In the genomic region with DNA sequence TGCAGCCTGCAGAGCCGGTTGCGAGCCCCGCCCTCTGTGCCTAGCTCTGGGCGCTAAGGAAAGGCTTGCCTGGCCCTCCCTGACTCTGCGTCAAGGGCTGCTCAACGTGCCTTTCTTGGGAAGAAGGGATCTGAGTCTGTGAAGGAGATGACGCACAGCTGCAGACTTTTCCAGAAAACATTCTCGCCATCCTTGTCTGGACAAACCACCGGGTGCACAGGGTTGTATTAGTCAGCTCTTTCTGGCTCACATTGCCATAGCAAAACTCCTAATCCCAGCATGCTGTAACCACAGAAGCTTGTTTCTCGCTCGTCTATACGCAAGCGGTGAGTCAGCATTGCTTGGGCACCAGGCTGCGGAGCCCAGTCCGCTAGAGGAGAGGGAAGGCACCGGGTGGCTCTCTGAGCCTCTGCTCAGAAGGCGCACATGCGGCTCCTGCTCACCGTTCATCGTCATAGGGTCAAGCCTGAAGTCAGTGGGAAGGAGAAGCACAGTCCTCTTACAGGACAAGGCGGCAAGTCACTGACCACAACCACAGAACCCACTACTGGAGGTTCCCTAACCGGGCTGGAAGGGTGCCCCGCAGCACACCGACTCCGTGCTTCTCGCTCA, we compare ENCODE assay signal across 8 cellular contexts. TPM values are rescaled to one million over a fixed set of nuclear protein-coding genes. Genes with fewer than 3 reads are reported as not detected.
DNase-seq lines count a peak whose midpoint lies in the region; ATAC-seq and TF ChIP-seq lines count a peak whose summit lies in the region.

No MANE protein-coding gene starts in this region.

- no peak for ATAC-seq in HG03521 (IDR thresholded peaks at IDR 0.05; ENCODE audit: unreplicated experiment)

- DNase-seq in BJ (ENCODE audit: low read depth) (peak; percentile 35), HT-29 (ENCODE audit: low spot score) (peak; percentile 12), islet precursor cell (peak; percentile 95), ureter (ENCODE audit: low spot score) (peak; percentile 53), GM10248 (ENCODE audit: extremely low spot score) (no peak), DMS79 (lab: John Stamatoyannopoulos, UW) (no peak)
- DNase-seq in activated T-cell treated with anti-CD3 and anti-CD28 coated beads, Interleukin-2, amount 50 U/mL, for 48 hours, result peak; percentile 54

- no peaks in the 10 kb centered on the region for H3K36me3 ChIP-seq in BJ (ENCODE audit: control insufficient read depth, insufficient read depth, low read length)

- no peaks in the 10 kb centered on the region for H3K27me3 ChIP-seq in BJ (ENCODE audit: control insufficient read depth, insufficient read depth, low read length)

- CTCF ChIA-PET in BJ (lab: Yijun Ruan, JAX) (no interaction called here), GM10248 (lab: Yijun Ruan, JAX) (interaction anchor here (1.6 kb wide), 1 partner anchor 201 kb away, joined by 4 read pairs; no protein-coding TSS in a partner anchor)

- TF ChIP-seq CTCF in BJ (IDR thresholded peaks at IDR 0.05; ENCODE audit: insufficient read depth, low read depth, low read length) (no peak), GM10248 (IDR thresholded peaks at IDR 0.05; ENCODE audit: control extremely low read depth, extremely low read depth, low read depth, missing control alignments) (no peak)

- no peak overlapping the region for H3K4me3 ChIP-seq in BJ (ENCODE audit: low read depth, low read length)

- POLR2A ChIA-PET in BJ (lab: Charles Lee) (no interaction called here), GM10248 (lab: Yijun Ruan, JAX) (no interaction called here)

RNA-seq across cellular contexts. Expression of a gene that starts 2.2 kb away (rescaled TPM):
- not detected in 2 replicates for polyA plus RNA-seq in BJ (2011; rRNA removed)
- not detected in 2 replicates for polyA minus RNA-seq in BJ (2011; rRNA and poly(A)+ RNA removed)
- not detected in 2 replicates for total RNA-seq in HT-29 (2014; rRNA removed; shearing (Covaris generic))
- total RNA-seq in ureter, result not detected

RNA-seq across cellular contexts. Expression of a gene that starts 22.6 kb away (rescaled TPM):
- polyA plus RNA-seq in BJ (2011; rRNA removed), result not detected in 2 replicates
- not detected in 2 replicates for polyA minus RNA-seq in BJ (2011; rRNA and poly(A)+ RNA removed)
- total RNA-seq in HT-29 (2014; rRNA removed; shearing (Covaris generic)), result not detected in 2 replicates
- total RNA-seq in ureter, result not detected

RNA-seq across cellular contexts. Expression of a gene that starts 23.6 kb away (rescaled TPM):
- polyA plus RNA-seq in BJ (2011; rRNA removed), result 0.05 TPM in 1 of 2 replicates, not detected in the other
- polyA minus RNA-seq in BJ (2011; rRNA and poly(A)+ RNA removed), result not detected in 2 replicates
- total RNA-seq in HT-29 (2014; rRNA removed; shearing (Covaris generic)), result 0.48 and 0.68 TPM in 2 replicates
- 0.68 TPM for total RNA-seq in ureter

RNA-seq across cellular contexts. Expression of a gene that starts 38.2 kb away (rescaled TPM):
- polyA plus RNA-seq in BJ (2011; rRNA removed), result not detected in 2 replicates
- polyA minus RNA-seq in BJ (2011; rRNA and poly(A)+ RNA removed), result not detected in 2 replicates
- not detected in 2 replicates for total RNA-seq in HT-29 (2014; rRNA removed; shearing (Covaris generic))
- 0.49 TPM for total RNA-seq in ureter

RNA-seq across cellular contexts. Expression of a gene that starts 54.0 kb away (rescaled TPM):
- not detected in 2 replicates for polyA plus RNA-seq in BJ (2011; rRNA removed)
- not detected in 2 replicates for polyA minus RNA-seq in BJ (2011; rRNA and poly(A)+ RNA removed)
- total RNA-seq in HT-29 (2014; rRNA removed; shearing (Covaris generic)), result not detected in 2 replicates
- 0.73 TPM for total RNA-seq in ureter

Comparison
In these comparisons a context has a peak if more than half of its experiments do, and no peak if none do; other contexts are left out.
1. DNase-seq: peak in BJ (single experiment), HT-29 (single experiment), activated T-cell treated with anti-CD3 and anti-CD28 coated beads, Interleukin-2, amount 50 U/mL, for 48 hours (2 of 2), islet precursor cell (single experiment) and ureter (single experiment); none in GM10248 (single experiment) and DMS79 (single experiment).